11 cellular contexts compared by ENCODE assay signal in the genomic region with DNA sequence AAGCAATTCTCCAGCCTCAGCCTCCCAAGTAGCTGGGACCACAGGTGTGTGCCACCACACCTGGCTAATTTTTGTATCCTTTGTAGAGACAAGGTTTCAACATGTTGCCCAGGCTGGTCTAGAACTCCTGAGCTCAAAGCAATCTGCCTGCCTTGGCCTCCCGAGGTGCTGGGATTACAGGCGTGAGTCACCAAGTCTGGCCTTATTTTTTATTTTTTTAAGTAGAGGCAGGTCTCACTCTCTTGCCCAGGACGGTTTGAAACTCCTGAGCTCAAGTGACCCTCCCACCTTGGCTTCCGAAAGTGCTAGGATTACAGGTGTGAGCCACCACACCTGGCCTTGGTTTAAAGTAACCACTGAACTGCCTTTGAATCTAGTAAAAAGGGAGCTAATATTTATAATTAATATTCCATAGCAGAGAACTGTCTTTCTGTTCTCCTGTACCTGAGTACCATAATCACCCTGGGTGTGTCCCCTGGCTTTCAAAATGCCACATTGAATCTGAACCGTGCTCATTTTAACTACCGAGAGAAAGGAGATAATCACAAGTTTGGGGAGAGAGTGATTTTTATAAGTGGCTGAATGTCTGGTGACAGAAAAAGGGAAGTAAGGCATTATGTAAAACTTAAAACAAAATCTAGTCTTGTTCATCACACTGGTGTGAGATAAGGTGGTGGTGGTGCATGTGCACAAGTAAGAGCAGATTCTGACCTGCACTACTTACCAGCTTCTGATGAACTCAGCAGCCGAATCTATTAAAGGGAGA. TPM values are rescaled to one million over a fixed set of nuclear protein-coding genes. Genes with fewer than 3 reads are reported as not detected.
DNase-seq lines count a peak whose midpoint lies in the region; ATAC-seq and TF ChIP-seq lines count a peak whose summit lies in the region.
"Had no signal": no experiment of that assay in that cellular context is flagged by ENCODE, and none has a peak within 500 bp of the region (broad histone marks: within the 10 kb centered on the region; RNA-seq: fewer than 3 reads in every experiment).

No MANE protein-coding gene starts in this region.

- H3K4me1 ChIP-seq in PC-3 (ENCODE audit: insufficient read depth, low read length) (peaks cover 36% of the 10 kb centered on the region), stomach (peaks cover 19 to 94% (median 61%) of the 10 kb centered on the region in 4 donors), left lung (peaks cover 12 to 61% of the 10 kb centered on the region in 2 donors)

- no TSS peak for BruUV-seq in PC-3 (replicated peaks; lab: Mats Ljungman, UMichigan)

- H3K9me2 ChIP-seq in PC-3 (replicated peaks; ENCODE audit: low read length), result no peaks in the 10 kb centered on the region

- no peak for TF ChIP-seq POLR2A in stomach (IDR thresholded peaks at IDR 0.05)

- no peak overlapping the region for H3K27ac Mint-ChIP-seq in activated CD4-positive, alpha-beta memory T cell treated with anti-CD3 and anti-CD28 coated beads for 36 hours
- no peak overlapping the region for H3K27ac Mint-ChIP-seq in activated T-cell treated with anti-CD3 and anti-CD28 coated beads, Interleukin-2, amount 50 U/mL, for 24 hours

- no peak overlapping the region for H3K4me2 ChIP-seq in PC-3 (ENCODE audit: low read length)

- no peak overlapping the region for H2AFZ ChIP-seq in PC-3 (ENCODE audit: low read length)

- DNase-seq in NCI-H2227 (lab: John Stamatoyannopoulos, UW; ENCODE audit: unreplicated experiment), result peak; percentile 30
- DNase-seq in NCI-H2227 treated with DMSO at 0.1 percent for 48 hours (lab: John Stamatoyannopoulos, UW), result no peak
- peak; percentile 34 for DNase-seq in PC-3
- DNase-seq in stomach, result no peak
- DNase-seq in activated CD4-positive, alpha-beta memory T cell treated with anti-CD3 and anti-CD28 coated beads for 36 hours, result no peak
- DNase-seq in left lung, result no peak
- no peak for DNase-seq in activated T-cell treated with anti-CD3 and anti-CD28 coated beads, Interleukin-2, amount 50 U/mL, for 24 hours
- DNase-seq: activated naive CD4-positive, alpha-beta T cell; NCI-H748 treated with DMSO at 0.1 percent for 48 hours had no signal

- H3K27me3 ChIP-seq in PC-3 (ENCODE audit: low read length) (no peaks in the 10 kb centered on the region), stomach (no peaks in the 10 kb centered on the region), left lung (no peaks in the 10 kb centered on the region)

- POLR2A ChIA-PET in PC-3 (lab: Charles Lee; ENCODE audit: unreplicated experiment), result interaction anchor here (0.6 kb wide), 1 partner anchor 947 kb away, joined by 3 read pairs; no protein-coding TSS in a partner anchor
- POLR2A ChIA-PET in activated CD4-positive, alpha-beta memory T cell treated with anti-CD3 and anti-CD28 coated beads for 36 hours (lab: Charles Lee), result interaction anchor here (0.6 kb wide), 1 partner anchor 62 kb away, joined by 3 read pairs; no protein-coding TSS in a partner anchor

- no peaks in the 10 kb centered on the region for H3F3A ChIP-seq in PC-3 (ENCODE audit: low read length, unreplicated experiment)

- H3K4me3 Mint-ChIP-seq in activated CD4-positive, alpha-beta memory T cell treated with anti-CD3 and anti-CD28 coated beads for 36 hours, result no peak overlapping the region
- H3K4me3 Mint-ChIP-seq in activated T-cell treated with anti-CD3 and anti-CD28 coated beads, Interleukin-2, amount 50 U/mL, for 24 hours, result no peak overlapping the region

- H3K79me2 ChIP-seq in PC-3 (ENCODE audit: low read length), result peaks cover 62% of the 10 kb centered on the region

- no peaks in the 10 kb centered on the region for H3K9me3 Mint-ChIP-seq in activated CD4-positive, alpha-beta memory T cell treated with anti-CD3 and anti-CD28 coated beads for 36 hours
- H3K9me3 Mint-ChIP-seq in activated T-cell treated with anti-CD3 and anti-CD28 coated beads, Interleukin-2, amount 50 U/mL, for 24 hours, result no peaks in the 10 kb centered on the region

- TF ChIP-seq CTCF in PC-3 (conservative IDR thresholded peaks at IDR 0.05; ENCODE audit: low read depth, low read length) (no peak), stomach (IDR thresholded peaks at IDR 0.05) (no peak), left lung (IDR thresholded peaks at IDR 0.05) (no peak)

- H3K27me3 Mint-ChIP-seq in activated CD4-positive, alpha-beta memory T cell treated with anti-CD3 and anti-CD28 coated beads for 36 hours, result no peaks in the 10 kb centered on the region
- no peaks in the 10 kb centered on the region for H3K27me3 Mint-ChIP-seq in activated T-cell treated with anti-CD3 and anti-CD28 coated beads, Interleukin-2, amount 50 U/mL, for 24 hours

- no peak overlapping the region for H3K9ac ChIP-seq in PC-3 (ENCODE audit: low read length)

- H3K4me3 ChIP-seq in PC-3 (ENCODE audit: low read length), result no peak overlapping the region
- H3K4me3 ChIP-seq in stomach, result no peak overlapping the region
- no peak overlapping the region for H3K4me3 ChIP-seq in left lung

- TF ChIP-seq EP300 in stomach (IDR thresholded peaks at IDR 0.05), result no peak

- CTCF ChIA-PET in PC-3 (lab: Charles Lee), result no interaction called here
- CTCF ChIA-PET in activated CD4-positive, alpha-beta memory T cell treated with anti-CD3 and anti-CD28 coated beads for 36 hours (lab: Charles Lee), result interaction anchor here (1.1 to 1.7 kb wide), 4 partner anchors 16 to 199 kb away, joined by 3 to 5 read pairs (median 3); no protein-coding TSS in a partner anchor

- no peaks in the 10 kb centered on the region for H4K20me1 ChIP-seq in PC-3 (ENCODE audit: low read length)

- H3K4me1 Mint-ChIP-seq in activated CD4-positive, alpha-beta memory T cell treated with anti-CD3 and anti-CD28 coated beads for 36 hours (ENCODE audit: low read depth), result peaks cover 60% of the 10 kb centered on the region
- peaks cover 70% of the 10 kb centered on the region for H3K4me1 Mint-ChIP-seq in activated T-cell treated with anti-CD3 and anti-CD28 coated beads, Interleukin-2, amount 50 U/mL, for 24 hours (ENCODE audit: low read depth)

- H3K27ac ChIP-seq in PC-3 (ENCODE audit: low read length), result no peak overlapping the region
- H3K27ac ChIP-seq in stomach, result peak overlapping the region in 3 of 5 donors; percentile 14 to 47 (median 25)
- no peak overlapping the region for H3K27ac ChIP-seq in left lung
- H3K27ac ChIP-seq: 22Rv1 had no signal

- no peaks in the 10 kb centered on the region for H3K9me3 ChIP-seq in PC-3 (ENCODE audit: low read length)
- H3K9me3 ChIP-seq in stomach, result no peaks in the 10 kb centered on the region
- no peaks in the 10 kb centered on the region for H3K9me3 ChIP-seq in left lung

- ATAC-seq in HG02885 (IDR thresholded peaks at IDR 0.05; ENCODE audit: poor library complexity, unreplicated experiment), result peak; percentile 70
- ATAC-seq in PC-3, result no peak
- ATAC-seq in left lung, result no peak

- 41 to 50% (median 46%) methylated on average over 7 of the region's 7 CpGs for WGBS in stomach, 5 donors

- H3K36me3 ChIP-seq in PC-3 (ENCODE audit: low read depth, low read length) (no peaks in the 10 kb centered on the region), stomach (no peaks in the 10 kb centered on the region), left lung (no peaks in the 10 kb centered on the region)

- no peaks in the 10 kb centered on the region for H3K36me3 Mint-ChIP-seq in activated CD4-positive, alpha-beta memory T cell treated with anti-CD3 and anti-CD28 coated beads for 36 hours
- peaks cover 3% of the 10 kb centered on the region for H3K36me3 Mint-ChIP-seq in activated T-cell treated with anti-CD3 and anti-CD28 coated beads, Interleukin-2, amount 50 U/mL, for 24 hours (ENCODE audit: low read depth)

- intact Hi-C loops in PC-3 (cut with micrococcal nuclease) (loop anchor here (5.0 kb wide), 1 partner anchor 60 kb away; no protein-coding TSS in a partner anchor), stomach (cut with DNase I; ENCODE audit: low total_unique reads) (no loop called here), left lung (cut with DNase I) (no loop called here)
- intact Hi-C loops in activated CD4-positive, alpha-beta memory T cell treated with anti-CD3 and anti-CD28 coated beads for 36 hours (cut with micrococcal nuclease), result no loop called here

RNA-seq across cellular contexts. Expression of a gene that starts 56.6 kb away (rescaled TPM):
- 18.8 and 20.3 TPM in 2 replicates for total RNA-seq in PC-3 (2014; rRNA removed)
- total RNA-seq in stomach, result 10 to 100 TPM; 13.9 to 63.4 (median 23.5) TPM
- polyA plus RNA-seq in stomach, result 10 to 100 TPM in 1 of 3 donors, 1 to 10 TPM in 2; 5.0 to 13.4 (median 7.6) TPM
- 10 to 100 TPM; 24.3 to 26.7 TPM for total RNA-seq in activated CD4-positive, alpha-beta memory T cell treated with anti-CD3 and anti-CD28 coated beads for 36 hours
- total RNA-seq in left lung, result 10 to 100 TPM; 44.5 to 46.5 TPM

Comparison
In these comparisons a context has a peak if more than half of its experiments do, and no peak if none do; other contexts are left out.
1. DNase-seq: peak in NCI-H2227 (single experiment) and PC-3 (single experiment); none in NCI-H2227 treated with DMSO at 0.1 percent for 48 hours (single experiment), stomach (single experiment), activated CD4-positive, alpha-beta memory T cell treated with anti-CD3 and anti-CD28 coated beads for 36 hours (single experiment), left lung (0 of 2) and activated T-cell treated with anti-CD3 and anti-CD28 coated beads, Interleukin-2, amount 50 U/mL, for 24 hours (single experiment).
2. H3K27ac ChIP-seq: peak in stomach (3 of 5); none in PC-3 (single experiment) and left lung (0 of 2).